Comparison of ENCODE assay signal across 30 cellular contexts in the genomic region with DNA sequence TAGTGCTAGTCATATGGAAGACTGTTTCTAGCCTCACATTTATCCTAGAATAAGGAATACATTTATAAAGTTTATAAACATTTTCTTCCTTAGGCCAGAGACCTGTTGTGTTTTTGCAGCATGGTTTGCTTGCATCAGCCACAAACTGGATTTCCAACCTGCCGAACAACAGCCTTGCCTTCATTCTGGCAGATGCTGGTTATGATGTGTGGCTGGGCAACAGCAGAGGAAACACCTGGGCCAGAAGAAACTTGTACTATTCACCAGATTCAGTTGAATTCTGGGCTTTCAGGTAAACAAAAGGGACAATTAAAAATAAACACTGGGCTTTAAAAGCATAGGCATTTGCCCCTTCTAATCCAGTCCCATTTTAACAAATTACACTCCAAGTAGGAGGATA. TPM values are rescaled to one million over a fixed set of nuclear protein-coding genes. Genes with fewer than 3 reads are reported as not detected.
"Had no signal": no experiment of that assay in that cellular context is flagged by ENCODE, and none has a peak within 500 bp of the region (broad histone marks: within the 10 kb centered on the region; RNA-seq: fewer than 3 reads in every experiment).

No MANE protein-coding gene starts in this region.

- FAIRE-seq: keratinocyte, urothelium cell line had no signal

- H3K27me3 Mint-ChIP-seq: progenitor cell of endocrine pancreas had no signal

- H3K4me3 ChIP-seq: coronary artery, gastrocnemius medialis, lung, right atrium auricular region, sigmoid colon, thoracic aorta, tibial nerve, upper lobe of left lung had no signal

- H3K4me3 Mint-ChIP-seq: memory B cell; natural killer cell; neural crest cell; stimulated activated memory B cell treated with anti-CD40 and anti-IgM and Interleukin-4, amounts not matched to agents 10 μg/mL and 1 μg/mL and 100 μg/mL, for 72 hours had no signal

- H3K27ac ChIP-seq: coronary artery, epithelial cell of prostate, gastrocnemius medialis, neutrophil, parathyroid adenoma, right atrium auricular region, sigmoid colon, thoracic aorta, tibial nerve, upper lobe of left lung had no signal

- H2AFZ ChIP-seq: parathyroid adenoma had no signal

- H3K36me3 Mint-ChIP-seq: memory B cell; natural killer cell; stimulated activated memory B cell treated with anti-CD40 and anti-IgM and Interleukin-4, amounts not matched to agents 10 μg/mL and 1 μg/mL and 100 μg/mL, for 72 hours had no signal

- H3K4me1 Mint-ChIP-seq: natural killer cell; neural crest cell; stimulated activated memory B cell treated with anti-CD40 and anti-IgM and Interleukin-4, amounts not matched to agents 10 μg/mL and 1 μg/mL and 100 μg/mL, for 72 hours had no signal

- H3K27me3 ChIP-seq: gastrocnemius medialis, neutrophil, right atrium auricular region, sigmoid colon, tibial nerve, upper lobe of left lung had no signal

- DNase-seq: foreskin fibroblast; gastrocnemius medialis; head of caudate nucleus; natural killer cell; sigmoid colon; stimulated activated CD4-positive, alpha-beta T cell treated with anti-CD3 and anti-CD28 coated beads, Interleukin-4, amount 100 ng/mL, for 4 hours; stimulated activated naive CD8-positive, alpha-beta T cell treated with anti-CD3 and anti-CD28 coated beads, Interleukin-15, Interleukin-2, amounts not matched to agents 100 U/mL and 50 U/mL, for 24 hours; upper lobe of left lung had no signal

- H3K27ac Mint-ChIP-seq: memory B cell; natural killer cell; progenitor cell of endocrine pancreas; stimulated activated memory B cell treated with anti-CD40 and anti-IgM and Interleukin-4, amounts not matched to agents 10 μg/mL and 1 μg/mL and 100 μg/mL, for 72 hours had no signal

- H3K9me3 Mint-ChIP-seq: memory B cell; natural killer cell; neural crest cell; stimulated activated memory B cell treated with anti-CD40 and anti-IgM and Interleukin-4, amounts not matched to agents 10 μg/mL and 1 μg/mL and 100 μg/mL, for 72 hours had no signal

- H3K36me3 ChIP-seq: gastrocnemius medialis, neutrophil, right atrium auricular region, sigmoid colon, thoracic aorta, tibial nerve, upper lobe of left lung had no signal

- H3K9ac ChIP-seq: parathyroid adenoma had no signal

- H3K79me2 ChIP-seq: parathyroid adenoma had no signal

- H3K9me3 ChIP-seq: gastrocnemius medialis, neutrophil, right atrium auricular region, sigmoid colon, thoracic aorta, tibial nerve had no signal

- H3K4me1 ChIP-seq: gastrocnemius medialis, parathyroid adenoma, right atrium auricular region, sigmoid colon, tibial nerve, upper lobe of left lung had no signal

RNA-seq across cellular contexts. Expression of a gene that starts 4.2 kb away (rescaled TPM):
- total RNA-seq: dermis microvascular lymphatic vessel endothelial cell, esophagus mucosa, left lobe of liver, liver, lung, mononuclear cell, natural killer cell, neural crest cell, omental fat pad, progenitor cell of endocrine pancreas, right atrium auricular region, skeletal muscle tissue, thoracic aorta, tibial nerve, upper lobe of left lung had no signal
- polyA plus RNA-seq: keratinocyte, liver had no signal

RNA-seq across cellular contexts. Expression of a gene that starts 37.6 kb away (rescaled TPM):
- total RNA-seq: dermis microvascular lymphatic vessel endothelial cell, gastrocnemius medialis, glomerular endothelial cell, left lobe of liver, liver, lung, mononuclear cell, natural killer cell, neural crest cell, omental fat pad, progenitor cell of endocrine pancreas, right atrium auricular region, sigmoid colon, skeletal muscle tissue, thoracic aorta, tibial nerve, upper lobe of left lung had no signal
- polyA plus RNA-seq: liver, lung, sigmoid colon had no signal
